8 cellular contexts compared by ENCODE assay signal in genomic region chr5:17216176-17216973, GRCh38. TPM values are rescaled to one million over a fixed set of nuclear protein-coding genes. Genes with fewer than 3 reads are reported as not detected.
A peak's percentile ranks its signal among the peaks of the same experiment; 100 is the strongest.
DNase-seq lines count a peak whose midpoint lies in the region; ATAC-seq and TF ChIP-seq lines count a peak whose summit lies in the region.

No MANE protein-coding gene starts in this region.

- H3K9me3 ChIP-seq in Caco-2 (no peaks in the 10 kb centered on the region), mesodermal cell (ENCODE audit: control insufficient read depth, low read length) (no peaks in the 10 kb centered on the region)

- H3K4me3 ChIP-seq in Caco-2 (ENCODE audit: low read depth, low read length) (peak overlapping the region; percentile 65), epithelial cell of proximal tubule (ENCODE audit: low read depth, low read length) (peak overlapping the region; percentile 91), mesodermal cell (ENCODE audit: extremely low read depth, insufficient read depth, low read length, poor library complexity, severe bottlenecking) (peak overlapping the region; percentile 93)

- ATAC-seq in GM19463 (IDR thresholded peaks at IDR 0.05; ENCODE audit: unreplicated experiment) (peak; percentile 37), HG03521 (IDR thresholded peaks at IDR 0.05; ENCODE audit: unreplicated experiment) (peak; percentile 38)
- ATAC-seq in stimulated activated naive CD8-positive, alpha-beta T cell treated with anti-CD3 and anti-CD28 coated beads, Interleukin-15, amount 100 ng/mL, for 72 hours, result peak; percentile 57

- DNase-seq in Caco-2, result peak; percentile 82 to 87
- DNase-seq in NCI-H510A treated with DMSO at 0.1 percent for 48 hours (lab: John Stamatoyannopoulos, UW), result peak; percentile 95
- DNase-seq in activated CD4-positive, alpha-beta memory T cell treated with anti-CD3 and anti-CD28 coated beads for 36 hours, result peak; percentile 71
- peak; percentile 56 for DNase-seq in epithelial cell of proximal tubule (ENCODE audit: low read depth)
- DNase-seq in stimulated activated naive CD8-positive, alpha-beta T cell treated with anti-CD3 and anti-CD28 coated beads, Interleukin-15, amount 100 ng/mL, for 72 hours, result peak; percentile 42 to 61

- BruUV-seq in Caco-2 (replicated peaks; lab: Mats Ljungman, UMichigan), result no TSS peak

- H3K4me1 ChIP-seq in Caco-2 (peaks cover 10% of the 10 kb centered on the region), mesodermal cell (ENCODE audit: control insufficient read depth, insufficient read depth, low read length, poor library complexity, severe bottlenecking) (peaks cover 8% of the 10 kb centered on the region)

- WGBS in mesodermal cell (ENCODE audit: insufficient coverage in 2 of 2), 2 experiments, result 0 to 1% methylated on average over 51 to 55 of the region's 59 CpGs

- CTCF ChIA-PET in Caco-2 (lab: Charles Lee), result interaction anchor here (0.6 to 2.7 kb wide), 21 partner anchors 10 to 1088 kb away, joined by 3 to 17 read pairs (median 4); no protein-coding TSS in a partner anchor
- CTCF ChIA-PET in activated CD4-positive, alpha-beta memory T cell treated with anti-CD3 and anti-CD28 coated beads for 36 hours (lab: Charles Lee), result interaction anchor here (0.6 to 1.8 kb wide), 10 partner anchors 9 to 1103 kb away, joined by 3 to 6 read pairs (median 4); no protein-coding TSS in a partner anchor

- POLR2A ChIA-PET in Caco-2 (lab: Charles Lee), result interaction anchor here (1.3 kb wide), 1 partner anchor 90 kb away, joined by 4 read pairs; no protein-coding TSS in a partner anchor
- POLR2A ChIA-PET in activated CD4-positive, alpha-beta memory T cell treated with anti-CD3 and anti-CD28 coated beads for 36 hours (lab: Charles Lee), result no interaction called here

- peaks cover 22% of the 10 kb centered on the region for H3K36me3 Mint-ChIP-seq in Caco-2 (ENCODE audit: insufficient read depth, unreplicated experiment)
- peaks cover 2% of the 10 kb centered on the region for H3K36me3 Mint-ChIP-seq in activated CD4-positive, alpha-beta memory T cell treated with anti-CD3 and anti-CD28 coated beads for 36 hours

- peak overlapping the region; percentile 33 for H3K27ac ChIP-seq in mesodermal cell (ENCODE audit: low read depth, low read length, severe bottlenecking)

- peak overlapping the region; percentile 36 for H3K27ac Mint-ChIP-seq in Caco-2 (ENCODE audit: unreplicated experiment)
- H3K27ac Mint-ChIP-seq in activated CD4-positive, alpha-beta memory T cell treated with anti-CD3 and anti-CD28 coated beads for 36 hours, result no peak overlapping the region
- H3K27ac Mint-ChIP-seq in stimulated activated naive CD8-positive, alpha-beta T cell treated with anti-CD3 and anti-CD28 coated beads, Interleukin-15, amount 100 ng/mL, for 72 hours, result no peak overlapping the region

- intact Hi-C loops in Caco-2 (cut with micrococcal nuclease; ENCODE audit: unreplicated experiment), result loop anchor here (1.0 to 10.0 kb wide), 9 partner anchors 89 to 1098 kb away; no protein-coding TSS in a partner anchor
- intact Hi-C loops in activated CD4-positive, alpha-beta memory T cell treated with anti-CD3 and anti-CD28 coated beads for 36 hours (cut with micrococcal nuclease), result loop anchor here (1.0 kb wide), 1 partner anchor 1098 kb away; no protein-coding TSS in a partner anchor

- peak; percentile 77 to 85 for TF ChIP-seq CTCF in Caco-2 (IDR thresholded peaks at IDR 0.05; ENCODE audit: insufficient read depth in 1 of 2, low read depth in 1 of 2, low read length in 1 of 2, severe bottlenecking in 1 of 2, unreplicated experiment in 1 of 2)
- peak; percentile 84 for TF ChIP-seq CTCF in epithelial cell of proximal tubule (conservative IDR thresholded peaks at IDR 0.05; ENCODE audit: low read depth, low read length)

- H3K27me3 ChIP-seq in Caco-2 (replicated peaks; ENCODE audit: control insufficient read depth, insufficient read depth, low read length), result no peaks in the 10 kb centered on the region

- peak overlapping the region; percentile 96 for H3K4me3 Mint-ChIP-seq in Caco-2 (ENCODE audit: unreplicated experiment)
- peak overlapping the region; percentile 29 for H3K4me3 Mint-ChIP-seq in activated CD4-positive, alpha-beta memory T cell treated with anti-CD3 and anti-CD28 coated beads for 36 hours
- H3K4me3 Mint-ChIP-seq in stimulated activated naive CD8-positive, alpha-beta T cell treated with anti-CD3 and anti-CD28 coated beads, Interleukin-15, amount 100 ng/mL, for 72 hours, result peak overlapping the region; percentile 63 to 71

- H3K27me3 Mint-ChIP-seq in Caco-2 (ENCODE audit: insufficient read depth, unreplicated experiment), result no peaks in the 10 kb centered on the region
- H3K27me3 Mint-ChIP-seq in activated CD4-positive, alpha-beta memory T cell treated with anti-CD3 and anti-CD28 coated beads for 36 hours, result peaks cover 38% of the 10 kb centered on the region
- peaks cover 47% of the 10 kb centered on the region for H3K27me3 Mint-ChIP-seq in stimulated activated naive CD8-positive, alpha-beta T cell treated with anti-CD3 and anti-CD28 coated beads, Interleukin-15, amount 100 ng/mL, for 72 hours

- H3K9me3 Mint-ChIP-seq in Caco-2 (ENCODE audit: unreplicated experiment), result no peaks in the 10 kb centered on the region
- no peaks in the 10 kb centered on the region for H3K9me3 Mint-ChIP-seq in activated CD4-positive, alpha-beta memory T cell treated with anti-CD3 and anti-CD28 coated beads for 36 hours
- H3K9me3 Mint-ChIP-seq in stimulated activated naive CD8-positive, alpha-beta T cell treated with anti-CD3 and anti-CD28 coated beads, Interleukin-15, amount 100 ng/mL, for 72 hours, result no peaks in the 10 kb centered on the region

- H3K36me3 ChIP-seq in Caco-2 (ENCODE audit: control insufficient read depth, insufficient read depth, low read length) (no peaks in the 10 kb centered on the region), mesodermal cell (ENCODE audit: control insufficient read depth, insufficient read depth, low read length) (peaks cover 11% of the 10 kb centered on the region)

- H3K4me1 Mint-ChIP-seq in Caco-2 (ENCODE audit: low read depth, unreplicated experiment), result peaks cover 14% of the 10 kb centered on the region
- H3K4me1 Mint-ChIP-seq in activated CD4-positive, alpha-beta memory T cell treated with anti-CD3 and anti-CD28 coated beads for 36 hours (ENCODE audit: low read depth), result peaks cover 11% of the 10 kb centered on the region
- H3K4me1 Mint-ChIP-seq in stimulated activated naive CD8-positive, alpha-beta T cell treated with anti-CD3 and anti-CD28 coated beads, Interleukin-15, amount 100 ng/mL, for 72 hours, result peaks cover 18% of the 10 kb centered on the region

RNA-seq across cellular contexts. Expression of gene BASP1, which starts 1.1 kb away (rescaled TPM):
- total RNA-seq in Caco-2 (2022) (73.5 and 78.1 TPM in 2 replicates), epithelial cell of proximal tubule (106 and 135 TPM in 2 replicates)
- total RNA-seq in activated CD4-positive, alpha-beta memory T cell treated with anti-CD3 and anti-CD28 coated beads for 36 hours, result under 1 TPM; 0.27 to 0.48 TPM
- 133 TPM for polyA plus RNA-seq in mesodermal cell (2013, experiment 1 of 2)
- polyA plus RNA-seq in mesodermal cell (2013, experiment 2 of 2), result 116 TPM

Comparison
In these comparisons a context has a peak if more than half of its experiments do, and no peak if none do; other contexts are left out.
1. Peak in every context shown above with its lines: DNase-seq, ATAC-seq, H3K4me3 ChIP-seq and H3K27ac ChIP-seq.
2. H3K4me3 Mint-ChIP-seq: peak in every context shown above with its lines; median percentile 96 in Caco-2; 67 in stimulated activated naive CD8-positive, alpha-beta T cell treated with anti-CD3 and anti-CD28 coated beads, Interleukin-15, amount 100 ng/mL, for 72 hours; 29 in activated CD4-positive, alpha-beta memory T cell treated with anti-CD3 and anti-CD28 coated beads for 36 hours.
3. RNA of gene BASP1, which starts 1.1 kb away (total RNA-seq): 106 to 135 TPM in epithelial cell of proximal tubule and 73.5 to 78.1 TPM in Caco-2; 0.27 to 0.48 TPM in activated CD4-positive, alpha-beta memory T cell treated with anti-CD3 and anti-CD28 coated beads for 36 hours; every median in the first group is over 10 times any median in the second.